ENCODE assay signal across 1 cellular context in genomic region chr1:1973716-1974642, GRCh38.
TF ChIP-seq lines count a peak whose summit lies in the region.

No MANE protein-coding gene starts in this region.

TF ChIP-seq in HepG2, 621 proteins besides CTCF, POLR2A, EP300 and RAD21 (continued from another document and continues in another):
- TF ChIP-seq ZNF407 (CRISPR knock-in tag; IDR thresholded peaks at IDR 0.05; ENCODE audit: not compliant biosample characterization) (no peak), NRL (CRISPR knock-in tag; IDR thresholded peaks at IDR 0.05; ENCODE audit: borderline replicate concordance) (no peak), CBX5 (CRISPR knock-in tag; IDR thresholded peaks at IDR 0.05; ENCODE audit: borderline replicate concordance) (no peak), ZNF567 (CRISPR knock-in tag; IDR thresholded peaks at IDR 0.05; ENCODE audit: borderline replicate concordance) (no peak), ZNF280B (CRISPR knock-in tag; IDR thresholded peaks at IDR 0.05; ENCODE audit: borderline replicate concordance) (no peak), ZNF326 (CRISPR knock-in tag; IDR thresholded peaks at IDR 0.05; ENCODE audit: borderline replicate concordance) (no peak), SRSF9 (IDR thresholded peaks at IDR 0.05; ENCODE audit: borderline replicate concordance, insufficient read depth, low read depth, low read length, poor library complexity, severe bottlenecking) (no peak), NFKBIZ (CRISPR knock-in tag; IDR thresholded peaks at IDR 0.05) (no peak), HNRNPUL1 (IDR thresholded peaks at IDR 0.05; ENCODE audit: low read depth, low read length) (no peak), ZFP41 (CRISPR knock-in tag; IDR thresholded peaks at IDR 0.05; ENCODE audit: borderline replicate concordance) (no peak), ZFX (CRISPR knock-in tag; IDR thresholded peaks at IDR 0.05; ENCODE audit: low read depth) (peak; percentile 72), KAT7 (CRISPR knock-in tag; IDR thresholded peaks at IDR 0.05; ENCODE audit: borderline replicate concordance) (no peak), SP2 (CRISPR knock-in tag; IDR thresholded peaks at IDR 0.05) (no peak), KDM4B (CRISPR knock-in tag; IDR thresholded peaks at IDR 0.05) (no peak), E2F2 (CRISPR knock-in tag; IDR thresholded peaks at IDR 0.05; ENCODE audit: borderline replicate concordance) (no peak), NCOA5 (CRISPR knock-in tag; IDR thresholded peaks at IDR 0.05) (no peak), RXRB (CRISPR knock-in tag; IDR thresholded peaks at IDR 0.05; ENCODE audit: borderline replicate concordance) (no peak), AGO1 (IDR thresholded peaks at IDR 0.05; ENCODE audit: low read depth, low read length, poor library complexity, severe bottlenecking) (peak; percentile 6), GFI1 (CRISPR knock-in tag; IDR thresholded peaks at IDR 0.05; ENCODE audit: borderline replicate concordance) (no peak), ETV6 (CRISPR knock-in tag; conservative IDR thresholded peaks at IDR 0.05) (no peak), KMT2B (CRISPR knock-in tag; IDR thresholded peaks at IDR 0.05) (no peak), KDM3A (CRISPR knock-in tag; IDR thresholded peaks at IDR 0.05; ENCODE audit: low read depth) (no peak), JDP2 (CRISPR knock-in tag; IDR thresholded peaks at IDR 0.05; ENCODE audit: borderline replicate concordance) (no peak), ZMYM2 (CRISPR knock-in tag; IDR thresholded peaks at IDR 0.05) (no peak), ATF7 (IDR thresholded peaks at IDR 0.05) (no peak), ATF7 (CRISPR knock-in tag; IDR thresholded peaks at IDR 0.05) (no peak), SCMH1 (CRISPR knock-in tag; IDR thresholded peaks at IDR 0.05; ENCODE audit: borderline replicate concordance) (no peak), SMARCE1 (IDR thresholded peaks at IDR 0.05; ENCODE audit: borderline replicate concordance) (no peak), NFE2 (CRISPR knock-in tag; IDR thresholded peaks at IDR 0.05) (no peak), ZNF766 (CRISPR knock-in tag; IDR thresholded peaks at IDR 0.05; ENCODE audit: borderline replicate concordance) (no peak), KLF6 (CRISPR knock-in tag; IDR thresholded peaks at IDR 0.05) (no peak), NFIB (CRISPR knock-in tag; IDR thresholded peaks at IDR 0.05; ENCODE audit: borderline replicate concordance) (no peak), GTF2F1 (IDR thresholded peaks at IDR 0.05; ENCODE audit: low read length) (no peak), ZNF160 (CRISPR knock-in tag; IDR thresholded peaks at IDR 0.05) (no peak), MED8 (CRISPR knock-in tag; IDR thresholded peaks at IDR 0.05; ENCODE audit: insufficient replicate concordance) (no peak), ZNF274 (CRISPR knock-in tag; IDR thresholded peaks at IDR 0.05) (no peak), CEBPB (IDR thresholded peaks at IDR 0.05; ENCODE audit: borderline replicate concordance, low read depth, low read length) (no peak), KDM2A (CRISPR knock-in tag; IDR thresholded peaks at IDR 0.05; ENCODE audit: borderline replicate concordance, low read depth) (no peak), SMC3 (IDR thresholded peaks at IDR 0.05; ENCODE audit: low read length) (peak; percentile 5; the same call in 1 of the 2 replicates), MAFF (IDR thresholded peaks at IDR 0.05; ENCODE audit: low read depth, low read length) (no peak), ZNF430 (CRISPR knock-in tag; IDR thresholded peaks at IDR 0.05) (no peak), SIX1 (CRISPR knock-in tag; IDR thresholded peaks at IDR 0.05; ENCODE audit: borderline replicate concordance) (no peak)
- TF ChIP-seq, protein P1, sequence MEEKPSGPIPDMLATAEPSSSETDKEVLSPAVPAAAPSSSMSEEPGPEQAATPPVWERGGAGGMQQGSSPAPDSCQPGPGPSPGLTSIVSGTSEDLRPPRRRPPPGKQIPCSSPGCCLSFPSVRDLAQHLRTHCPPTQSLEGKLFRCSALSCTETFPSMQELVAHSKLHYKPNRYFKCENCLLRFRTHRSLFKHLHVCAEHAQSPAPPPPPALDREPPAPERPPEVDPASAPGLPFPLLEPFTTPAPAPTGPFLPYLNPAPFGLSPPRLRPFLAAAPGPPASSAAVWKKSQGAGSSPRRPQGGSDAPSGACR (CRISPR knock-in tag; IDR thresholded peaks at IDR 0.05) = no peak
- TF ChIP-seq, protein P2, sequence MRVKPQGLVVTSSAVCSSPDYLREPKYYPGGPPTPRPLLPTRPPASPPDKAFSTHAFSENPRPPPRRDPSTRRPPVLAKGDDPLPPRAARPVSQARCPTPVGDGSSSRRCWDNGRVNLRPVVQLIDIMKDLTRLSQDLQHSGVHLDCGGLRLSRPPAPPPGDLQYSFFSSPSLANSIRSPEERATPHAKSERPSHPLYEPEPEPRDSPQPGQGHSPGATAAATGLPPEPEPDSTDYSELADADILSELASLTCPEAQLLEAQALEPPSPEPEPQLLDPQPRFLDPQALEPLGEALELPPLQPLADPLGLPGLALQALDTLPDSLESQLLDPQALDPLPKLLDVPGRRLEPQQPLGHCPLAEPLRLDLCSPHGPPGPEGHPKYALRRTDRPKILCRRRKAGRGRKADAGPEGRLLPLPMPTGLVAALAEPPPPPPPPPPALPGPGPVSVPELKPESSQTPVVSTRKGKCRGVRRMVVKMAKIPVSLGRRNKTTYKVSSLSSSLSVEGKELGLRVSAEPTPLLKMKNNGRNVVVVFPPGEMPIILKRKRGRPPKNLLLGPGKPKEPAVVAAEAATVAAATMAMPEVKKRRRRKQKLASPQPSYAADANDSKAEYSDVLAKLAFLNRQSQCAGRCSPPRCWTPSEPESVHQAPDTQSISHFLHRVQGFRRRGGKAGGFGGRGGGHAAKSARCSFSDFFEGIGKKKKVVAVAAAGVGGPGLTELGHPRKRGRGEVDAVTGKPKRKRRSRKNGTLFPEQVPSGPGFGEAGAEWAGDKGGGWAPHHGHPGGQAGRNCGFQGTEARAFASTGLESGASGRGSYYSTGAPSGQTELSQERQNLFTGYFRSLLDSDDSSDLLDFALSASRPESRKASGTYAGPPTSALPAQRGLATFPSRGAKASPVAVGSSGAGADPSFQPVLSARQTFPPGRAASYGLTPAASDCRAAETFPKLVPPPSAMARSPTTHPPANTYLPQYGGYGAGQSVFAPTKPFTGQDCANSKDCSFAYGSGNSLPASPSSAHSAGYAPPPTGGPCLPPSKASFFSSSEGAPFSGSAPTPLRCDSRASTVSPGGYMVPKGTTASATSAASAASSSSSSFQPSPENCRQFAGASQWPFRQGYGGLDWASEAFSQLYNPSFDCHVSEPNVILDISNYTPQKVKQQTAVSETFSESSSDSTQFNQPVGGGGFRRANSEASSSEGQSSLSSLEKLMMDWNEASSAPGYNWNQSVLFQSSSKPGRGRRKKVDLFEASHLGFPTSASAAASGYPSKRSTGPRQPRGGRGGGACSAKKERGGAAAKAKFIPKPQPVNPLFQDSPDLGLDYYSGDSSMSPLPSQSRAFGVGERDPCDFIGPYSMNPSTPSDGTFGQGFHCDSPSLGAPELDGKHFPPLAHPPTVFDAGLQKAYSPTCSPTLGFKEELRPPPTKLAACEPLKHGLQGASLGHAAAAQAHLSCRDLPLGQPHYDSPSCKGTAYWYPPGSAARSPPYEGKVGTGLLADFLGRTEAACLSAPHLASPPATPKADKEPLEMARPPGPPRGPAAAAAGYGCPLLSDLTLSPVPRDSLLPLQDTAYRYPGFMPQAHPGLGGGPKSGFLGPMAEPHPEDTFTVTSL (CRISPR knock-in tag; IDR thresholded peaks at IDR 0.05; ENCODE audit: borderline replicate concordance) = no peak
- TF ChIP-seq, protein P3, sequence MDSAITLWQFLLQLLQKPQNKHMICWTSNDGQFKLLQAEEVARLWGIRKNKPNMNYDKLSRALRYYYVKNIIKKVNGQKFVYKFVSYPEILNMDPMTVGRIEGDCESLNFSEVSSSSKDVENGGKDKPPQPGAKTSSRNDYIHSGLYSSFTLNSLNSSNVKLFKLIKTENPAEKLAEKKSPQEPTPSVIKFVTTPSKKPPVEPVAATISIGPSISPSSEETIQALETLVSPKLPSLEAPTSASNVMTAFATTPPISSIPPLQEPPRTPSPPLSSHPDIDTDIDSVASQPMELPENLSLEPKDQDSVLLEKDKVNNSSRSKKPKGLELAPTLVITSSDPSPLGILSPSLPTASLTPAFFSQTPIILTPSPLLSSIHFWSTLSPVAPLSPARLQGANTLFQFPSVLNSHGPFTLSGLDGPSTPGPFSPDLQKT (CRISPR knock-in tag; IDR thresholded peaks at IDR 0.05; ENCODE audit: borderline replicate concordance) = no peak
- TF ChIP-seq, protein P4, sequence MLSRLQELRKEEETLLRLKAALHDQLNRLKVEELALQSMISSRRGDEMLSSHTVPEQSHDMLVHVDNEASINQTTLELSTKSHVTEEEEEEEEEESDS (CRISPR knock-in tag; IDR thresholded peaks at IDR 0.05; ENCODE audit: borderline replicate concordance) = no peak
- TF ChIP-seq, protein P5, sequence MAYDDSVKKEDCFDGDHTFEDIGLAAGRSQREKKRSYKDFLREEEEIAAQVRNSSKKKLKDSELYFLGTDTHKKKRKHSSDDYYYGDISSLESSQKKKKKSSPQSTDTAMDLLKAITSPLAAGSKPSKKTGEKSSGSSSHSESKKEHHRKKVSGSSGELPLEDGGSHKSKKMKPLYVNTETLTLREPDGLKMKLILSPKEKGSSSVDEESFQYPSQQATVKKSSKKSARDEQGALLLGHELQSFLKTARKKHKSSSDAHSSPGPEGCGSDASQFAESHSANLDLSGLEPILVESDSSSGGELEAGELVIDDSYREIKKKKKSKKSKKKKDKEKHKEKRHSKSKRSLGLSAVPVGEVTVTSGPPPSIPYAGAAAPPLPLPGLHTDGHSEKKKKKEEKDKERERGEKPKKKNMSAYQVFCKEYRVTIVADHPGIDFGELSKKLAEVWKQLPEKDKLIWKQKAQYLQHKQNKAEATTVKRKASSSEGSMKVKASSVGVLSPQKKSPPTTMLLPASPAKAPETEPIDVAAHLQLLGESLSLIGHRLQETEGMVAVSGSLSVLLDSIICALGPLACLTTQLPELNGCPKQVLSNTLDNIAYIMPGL (CRISPR knock-in tag; IDR thresholded peaks at IDR 0.05; ENCODE audit: borderline replicate concordance in 1 of 2, low read depth in 1 of 2) = 0 out of 4 replicates have a peak, but pooled peaks of 1 of the 2 experiments have one; percentile 37
